Comparison of ENCODE assay signal across 15 cellular contexts in genomic region chr6:9308284-9308683, GRCh38.
"Had no signal": no experiment of that assay in that cellular context is flagged by ENCODE, and none has a peak within 500 bp of the region (broad histone marks: within the 10 kb centered on the region; RNA-seq: fewer than 3 reads in every experiment).

No MANE protein-coding gene starts in this region.

- H3K79me2 ChIP-seq: parathyroid adenoma had no signal

- H3K27ac ChIP-seq: dorsolateral prefrontal cortex, gastroesophageal sphincter, heart left ventricle, neutrophil, parathyroid adenoma, stomach, testis had no signal

- H3K36me3 ChIP-seq: gastroesophageal sphincter, heart left ventricle, neutrophil, stomach had no signal

- H3K4me1 ChIP-seq: gastroesophageal sphincter, parathyroid adenoma, stomach, testis had no signal

- H3K4me3 ChIP-seq: dorsolateral prefrontal cortex, gastroesophageal sphincter, heart left ventricle, stomach, testis had no signal

- H3K27me3 ChIP-seq: gastroesophageal sphincter, heart left ventricle, neutrophil, stomach, testis had no signal

- DNase-seq: activated CD4-positive, alpha-beta T cell treated with anti-CD3 and anti-CD28 coated beads for 4 hours; activated CD8-positive, alpha-beta T cell treated with anti-CD3 and anti-CD28 coated beads for 36 hours; activated T-cell treated with anti-CD3 and anti-CD28 coated beads, Interleukin-2, amount 50 U/mL, for 24 hours; amygdala; dorsolateral prefrontal cortex; heart left ventricle; immature natural killer cell; natural killer cell; stimulated activated CD4-positive, alpha-beta T cell treated with anti-CD3 and anti-CD28 coated beads, Interleukin-4, amount 100 ng/mL, for 24 hours; stomach; T-cell; testis had no signal

- H2AFZ ChIP-seq: parathyroid adenoma had no signal

- H3K9me3 ChIP-seq: gastroesophageal sphincter, heart left ventricle, neutrophil, stomach, testis had no signal

- H3K9ac ChIP-seq: parathyroid adenoma had no signal
